In the genomic region with DNA sequence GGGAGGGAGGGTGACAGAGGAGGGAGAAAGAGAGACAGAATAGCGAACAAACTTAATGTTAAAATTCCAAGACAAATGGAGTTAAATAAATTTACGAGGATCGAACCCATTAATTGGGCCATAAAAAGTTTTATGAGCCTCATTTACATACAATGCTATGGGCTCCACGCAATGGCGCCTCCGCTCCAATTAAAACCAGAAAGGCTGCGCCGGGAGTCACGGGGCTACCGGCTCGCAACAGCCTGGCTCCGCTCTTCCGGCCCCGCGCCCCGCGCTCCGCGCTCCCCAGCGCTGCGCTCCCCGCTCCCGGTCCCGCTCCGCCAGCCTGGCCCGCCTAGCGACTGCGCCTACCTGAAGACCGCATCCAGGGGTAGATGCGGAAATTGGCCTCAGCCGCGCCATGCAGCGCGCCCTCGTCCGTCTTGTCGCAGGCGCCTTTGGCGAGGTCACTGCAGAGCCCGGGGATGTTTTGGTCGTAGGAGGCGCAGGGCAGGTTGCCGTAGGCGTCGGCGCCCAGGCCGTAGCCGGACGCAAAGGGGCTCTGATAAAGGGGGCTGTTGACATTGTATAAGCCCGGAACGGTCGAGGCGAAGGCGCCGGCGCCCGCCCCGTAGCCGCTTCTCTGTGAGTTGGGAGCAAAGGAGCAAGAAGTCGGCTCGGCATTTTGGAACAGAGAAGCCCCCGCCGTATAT, we compare ENCODE assay signal across 8 cellular contexts. TPM values are rescaled to one million over a fixed set of nuclear protein-coding genes. Genes with fewer than 3 reads are reported as not detected.
DNase-seq lines count a peak whose midpoint lies in the region; ATAC-seq, FAIRE-seq and TF ChIP-seq lines count a peak whose summit lies in the region.

No MANE protein-coding gene starts in this region.

- intact Hi-C loops in CD8-positive, alpha-beta T cell (cut with DNase I, micrococcal nuclease): loop anchor here in 1 of 2 experiments (2.0 to 5.0 kb wide), 2 partner anchors 17 to 1204 kb away; no protein-coding TSS in a partner anchor

- no peak for ATAC-seq in CD8-positive, alpha-beta T cell

- CTCF ChIA-PET in CD8-positive, alpha-beta T cell (lab: Charles Lee): interaction anchor here (0.5 to 1.5 kb wide), 6 partner anchors 15 to 786 kb away, joined by 3 to 8 read pairs (median 3); no protein-coding TSS in a partner anchor

- H3K9me3 ChIP-seq in CD8-positive, alpha-beta T cell (ENCODE audit: low read length): no peaks in the 10 kb centered on the region

- FAIRE-seq in RCC 7860 (lab: Jason Lieb, UNC): no peak

- no peak for TF ChIP-seq CTCF in CD8-positive, alpha-beta T cell (IDR thresholded peaks at IDR 0.05)
- TF ChIP-seq CTCF in coronary artery (IDR thresholded peaks at IDR 0.05) (no peak), neural crest cell (conservative IDR thresholded peaks at IDR 0.05) (no peak)

- H3K27me3 ChIP-seq in CD8-positive, alpha-beta T cell (ENCODE audit: insufficient read depth, low read length): peaks cover 71% of the 10 kb centered on the region

- peak in 2 of 7 experiments; percentile 12 to 59 for DNase-seq in CD8-positive, alpha-beta T cell
- DNase-seq in LHCN-M2 (ENCODE audit: low read depth): peak; percentile 50
- DNase-seq in coronary artery (ENCODE audit: low spot score): no peak
- no peak for DNase-seq in neural crest cell (ENCODE audit: low read depth, low spot score)
- no peak for DNase-seq in COLO829 (ENCODE audit: low spot score)
- no peak for DNase-seq in NCI-H187 treated with DMSO at 0.1 percent for 48 hours (lab: John Stamatoyannopoulos, UW)
- no peak for DNase-seq in NCI-H2107 treated with DMSO at 0.1 percent for 48 hours (lab: John Stamatoyannopoulos, UW; ENCODE audit: unreplicated experiment)
- no peak for DNase-seq in RCC 7860 (ENCODE audit: low spot score)

- POLR2A ChIA-PET in CD8-positive, alpha-beta T cell (lab: Charles Lee): interaction anchor here (0.7 kb wide), 1 partner anchor 467 kb away, joined by 3 read pairs; no protein-coding TSS in a partner anchor

- peaks cover 53% of the 10 kb centered on the region for H3K4me1 ChIP-seq in CD8-positive, alpha-beta T cell (ENCODE audit: insufficient read depth, low read length)

- H3K36me3 Mint-ChIP-seq in CD8-positive, alpha-beta T cell: no peaks in the 10 kb centered on the region
- H3K36me3 Mint-ChIP-seq in neural crest cell (ENCODE audit: low read depth): peaks cover 6% of the 10 kb centered on the region

- peaks cover 60% of the 10 kb centered on the region for H3K4me1 Mint-ChIP-seq in CD8-positive, alpha-beta T cell (ENCODE audit: low read depth)
- peaks cover 30% of the 10 kb centered on the region for H3K4me1 Mint-ChIP-seq in neural crest cell

- no peaks in the 10 kb centered on the region for H3K36me3 ChIP-seq in CD8-positive, alpha-beta T cell (ENCODE audit: insufficient read depth, low read length)

- H3K27me3 Mint-ChIP-seq in CD8-positive, alpha-beta T cell (ENCODE audit: low read depth): peaks cover 83% of the 10 kb centered on the region
- H3K27me3 Mint-ChIP-seq in neural crest cell (ENCODE audit: low read depth): peaks cover 98% of the 10 kb centered on the region

- no peak overlapping the region for H3K27ac ChIP-seq in CD8-positive, alpha-beta T cell (ENCODE audit: low read depth, low read length)
- no peak overlapping the region for H3K27ac ChIP-seq in coronary artery

- no peaks in the 10 kb centered on the region for H3K9me3 Mint-ChIP-seq in CD8-positive, alpha-beta T cell
- no peaks in the 10 kb centered on the region for H3K9me3 Mint-ChIP-seq in neural crest cell

- H3K4me3 Mint-ChIP-seq in CD8-positive, alpha-beta T cell: peak overlapping the region; percentile 33
- H3K4me3 Mint-ChIP-seq in neural crest cell: peak overlapping the region; percentile 95

- peak overlapping the region; percentile 20 for H3K4me3 ChIP-seq in CD8-positive, alpha-beta T cell (ENCODE audit: low read depth, low read length)
- H3K4me3 ChIP-seq in coronary artery: peak overlapping the region; percentile 53

- no peak overlapping the region for H3K27ac Mint-ChIP-seq in CD8-positive, alpha-beta T cell
- peak overlapping the region; percentile 92 for H3K27ac Mint-ChIP-seq in neural crest cell (ENCODE audit: unreplicated experiment)

RNA-seq across cellular contexts. Expression of a gene that starts 0.5 kb away (rescaled TPM):
- total RNA-seq in CD8-positive, alpha-beta T cell: not detected
- 4.5 and 8.3 TPM in 2 replicates for total RNA-seq in LHCN-M2 (2014; rRNA removed)
- polyA plus RNA-seq in LHCN-M2 (2012): 7.0 TPM
- 7.1 and 8.8 TPM in 2 replicates for total RNA-seq in neural crest cell

RNA-seq across cellular contexts. Expression of a gene that starts 3.6 kb away (rescaled TPM):
- not detected for total RNA-seq in CD8-positive, alpha-beta T cell
- 4.6 and 4.7 TPM in 2 replicates for total RNA-seq in LHCN-M2 (2014; rRNA removed)
- 1.8 TPM for polyA plus RNA-seq in LHCN-M2 (2012)
- total RNA-seq in neural crest cell: 10.6 and 11.3 TPM in 2 replicates

RNA-seq across cellular contexts. Expression of a gene that starts 8.4 kb away (rescaled TPM):
- total RNA-seq in CD8-positive, alpha-beta T cell: not detected
- total RNA-seq in LHCN-M2 (2014; rRNA removed) (1.6 and 2.1 TPM in 2 replicates), neural crest cell (1.6 and 2.0 TPM in 2 replicates)
- 0.58 TPM for polyA plus RNA-seq in LHCN-M2 (2012)

RNA-seq across cellular contexts. Expression of a gene that starts 9.4 kb away (rescaled TPM):
- not detected for total RNA-seq in CD8-positive, alpha-beta T cell
- total RNA-seq in LHCN-M2 (2014; rRNA removed) (8.7 TPM in 2 replicates), neural crest cell (9.0 and 10.0 TPM in 2 replicates)
- polyA plus RNA-seq in LHCN-M2 (2012): 2.0 TPM

RNA-seq across cellular contexts. Expression of a gene that starts 12.5 kb away (rescaled TPM):
- under 1 TPM; 0.28 to 0.81 TPM for total RNA-seq in CD8-positive, alpha-beta T cell
- total RNA-seq in LHCN-M2 (2014; rRNA removed): 8.6 and 9.4 TPM in 2 replicates
- polyA plus RNA-seq in LHCN-M2 (2012): 3.2 TPM
- 3.2 and 4.3 TPM in 2 replicates for total RNA-seq in neural crest cell
